In the genomic region with DNA sequence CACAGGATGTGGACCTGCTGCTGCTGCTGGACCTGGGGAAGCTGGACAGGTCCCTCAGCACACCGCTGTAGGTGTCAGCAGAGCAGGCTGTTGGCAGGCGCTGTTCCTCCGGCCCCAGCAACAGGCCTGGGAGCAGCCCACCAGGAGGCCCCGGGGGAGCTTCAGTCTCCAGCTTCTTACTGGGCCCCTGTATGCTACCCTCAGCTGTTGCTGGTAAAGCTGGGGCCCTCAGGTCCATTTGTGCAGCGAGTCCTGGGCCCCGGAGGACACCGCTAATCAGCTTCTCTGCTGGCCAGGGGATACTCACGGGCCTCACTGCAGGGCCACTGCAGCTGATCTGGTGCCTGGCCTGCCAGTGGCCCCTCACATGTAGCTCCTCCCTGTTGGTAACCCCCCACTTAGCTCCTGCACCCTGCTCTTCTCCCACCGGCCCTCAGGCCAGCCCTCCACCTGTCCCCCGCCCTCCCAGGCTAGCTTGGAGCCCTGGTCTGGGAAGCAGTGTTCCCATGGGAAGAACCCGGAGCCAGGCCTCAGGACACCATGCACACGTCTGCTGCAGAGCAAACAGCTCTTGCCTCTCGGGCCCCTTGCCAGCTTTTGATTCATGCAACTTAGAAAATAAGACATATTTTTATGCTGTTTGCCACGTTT, we compare ENCODE assay signal across 21 cellular contexts.
DNase-seq lines count a peak whose midpoint lies in the region; TF ChIP-seq lines count a peak whose summit lies in the region.
"Had no signal": no experiment of that assay in that cellular context is flagged by ENCODE, and none has a peak within 500 bp of the region (broad histone marks: within the 10 kb centered on the region; RNA-seq: fewer than 3 reads in every experiment).

No MANE protein-coding gene starts in this region.

- H4K20me1 ChIP-seq in osteoblast (ENCODE audit: insufficient read depth, low read length) = no peaks in the 10 kb centered on the region

- no peak overlapping the region for H3K4me3 ChIP-seq in adipocyte (ENCODE audit: low read length)
- H3K4me3 ChIP-seq in osteoblast (ENCODE audit: insufficient read depth, low read length) = no peak overlapping the region
- H3K4me3 ChIP-seq: esophagus squamous epithelium, HAP-1, upper lobe of left lung had no signal

- H3K4me1 ChIP-seq in adipocyte (ENCODE audit: control insufficient read depth, insufficient read depth, low read length) = peaks cover 20% of the 10 kb centered on the region
- H3K4me1 ChIP-seq in osteoblast (ENCODE audit: insufficient read depth, low read length) = peaks cover 7% of the 10 kb centered on the region
- H3K4me1 ChIP-seq: esophagus squamous epithelium, HAP-1, upper lobe of left lung had no signal

- no peaks in the 10 kb centered on the region for H3K9me3 ChIP-seq in adipocyte (ENCODE audit: control insufficient read depth, low read length)
- no peaks in the 10 kb centered on the region for H3K9me3 ChIP-seq in osteoblast (ENCODE audit: low read depth, low read length)

- H3K27me3 ChIP-seq in adipocyte (replicated peaks; ENCODE audit: control insufficient read depth, insufficient read depth, low read length) = no peaks in the 10 kb centered on the region
- H3K27me3 ChIP-seq in osteoblast (ENCODE audit: insufficient read depth, low read length) = no peaks in the 10 kb centered on the region
- H3K27me3 ChIP-seq: esophagus squamous epithelium, upper lobe of left lung had no signal

- no peak overlapping the region for H3K4me2 ChIP-seq in osteoblast (ENCODE audit: insufficient read depth, low read length)

- no peaks in the 10 kb centered on the region for H3K79me2 ChIP-seq in osteoblast (ENCODE audit: insufficient read depth, low read length)

- H2AFZ ChIP-seq in osteoblast (ENCODE audit: low read length) = no peak overlapping the region

- no peak for TF ChIP-seq CTCF in osteoblast (IDR thresholded peaks at IDR 0.05; ENCODE audit: extremely low read depth, low read depth, low read length)

- DNase-seq in GM03348 (ENCODE audit: low spot score) = peak; percentile 52
- DNase-seq in adipocyte (ENCODE audit: low read depth) = peak; percentile 38
- DNase-seq in fibroblast of the conjunctiva (ENCODE audit: low read depth) = peak; percentile 6
- DNase-seq in osteoblast (ENCODE audit: insufficient read length, low spot score, missing footprints) = peak; percentile 88
- no peak for DNase-seq in SHP77 treated with DMSO at 0.1 percent for 48 hours (lab: John Stamatoyannopoulos, UW)
- no peak for DNase-seq in stimulated activated CD4-positive, alpha-beta T cell treated with anti-CD3 and anti-CD28 coated beads, Interleukin-1b, Interleukin-23, amount 100 ng/mL, for 48 hours
- DNase-seq in NCI-H748 treated with DMSO at 0.1 percent for 48 hours (lab: John Stamatoyannopoulos, UW) = no peak
- DNase-seq: activated CD4-positive, alpha-beta memory T cell treated with anti-CD3 and anti-CD28 coated beads for 36 hours; activated naive CD8-positive, alpha-beta T cell treated with anti-CD3 and anti-CD28 coated beads for 36 hours; activated T-cell treated with anti-CD3 and anti-CD28 coated beads, Interleukin-2, amount 50 U/mL, for 4 hours; effector CD4-positive, alpha-beta T cell; EL; esophagus squamous epithelium; hypothalamus; NCI-H2029 treated with DMSO at 0.1 percent for 48 hours; NCI-H510A; T-helper 1 cell; upper lobe of left lung; WERI-Rb-1 had no signal

- no peak overlapping the region for H3K27ac ChIP-seq in osteoblast (ENCODE audit: low read depth, low read length)
- H3K27ac ChIP-seq: esophagus squamous epithelium, HL-60, upper lobe of left lung, WERI-Rb-1 had no signal

- H3K9ac ChIP-seq in adipocyte (ENCODE audit: low read length) = no peak overlapping the region

- H3K36me3 ChIP-seq in adipocyte (ENCODE audit: control insufficient read depth, insufficient read depth, low read length, severe bottlenecking) = no peaks in the 10 kb centered on the region
- no peaks in the 10 kb centered on the region for H3K36me3 ChIP-seq in osteoblast (ENCODE audit: insufficient read depth, low read length)
- H3K36me3 ChIP-seq: esophagus squamous epithelium, HAP-1, upper lobe of left lung, WERI-Rb-1 had no signal

Comparison
In these comparisons a context has a peak if more than half of its experiments do, and no peak if none do; other contexts are left out.
1. DNase-seq: peak in GM03348 (single experiment), adipocyte (single experiment), fibroblast of the conjunctiva (single experiment) and osteoblast (single experiment); none in SHP77 treated with DMSO at 0.1 percent for 48 hours (single experiment), stimulated activated CD4-positive, alpha-beta T cell treated with anti-CD3 and anti-CD28 coated beads, Interleukin-1b, Interleukin-23, amount 100 ng/mL, for 48 hours (single experiment) and NCI-H748 treated with DMSO at 0.1 percent for 48 hours (single experiment).